In genomic region chr11:130002352-130002845, GRCh38 we compare ENCODE assay signal across 8 cellular contexts. TPM values are rescaled to one million over a fixed set of nuclear protein-coding genes. Genes with fewer than 3 reads are reported as not detected.
DNase-seq lines count a peak whose midpoint lies in the region; ATAC-seq and TF ChIP-seq lines count a peak whose summit lies in the region.

Gene PRDM10, minus strand, starts transcription at chr11:130002835. Its CDS starts 41,871 bp downstream, at chr11:129960964.

- no peaks in the 10 kb centered on the region for H3K9me3 Mint-ChIP-seq in neural crest cell

- H3K4me2 ChIP-seq in DND-41 (ENCODE audit: insufficient read depth, low read length) (peak within 1 kb of the TSS; percentile 88), KMS-11 (peak within 1 kb of the TSS; percentile 85)

- H3K79me2 ChIP-seq in DND-41 (ENCODE audit: insufficient read depth, low read length) (peaks cover 47% of the 10 kb centered on the region), KMS-11 (ENCODE audit: insufficient read depth, low read depth) (peaks cover 16% of the 10 kb centered on the region)

- H3K9me3 ChIP-seq in DND-41 (ENCODE audit: insufficient read depth, low read length, severe bottlenecking), result no peaks in the 10 kb centered on the region

- ATAC-seq in DND-41 (ENCODE audit: insufficient read depth, low read depth), result peak; percentile 63
- ATAC-seq in GM21723 (IDR thresholded peaks at IDR 0.05; ENCODE audit: unreplicated experiment), result peak; percentile 53

- peak within 1 kb of the TSS; percentile 96 for H3K4me3 Mint-ChIP-seq in neural crest cell

- H3K27ac Mint-ChIP-seq in neural crest cell (ENCODE audit: unreplicated experiment), result peak within 1 kb of the TSS; percentile 100

- H3K4me1 ChIP-seq in DND-41 (ENCODE audit: insufficient read depth, low read length) (peaks cover 25% of the 10 kb centered on the region), KMS-11 (ENCODE audit: low read depth, poor library complexity, severe bottlenecking) (peaks cover 11% of the 10 kb centered on the region)

- peaks cover 7% of the 10 kb centered on the region; the same call in 1 of the 2 replicates for H4K20me1 ChIP-seq in DND-41 (ENCODE audit: insufficient read depth, low read length)
- no peaks in the 10 kb centered on the region for H4K20me1 ChIP-seq in KMS-11 (ENCODE audit: insufficient read depth)

- peak; percentile 93 for DNase-seq in DND-41
- peak; percentile 86 to 95 for DNase-seq in SHP77 (lab: John Stamatoyannopoulos, UW)
- peak; percentile 96 for DNase-seq in activated effector memory CD4-positive, alpha-beta T cell treated with anti-CD3 and anti-CD28 coated beads, Interleukin-2, amount 50 U/mL, for 16 hours
- DNase-seq in foreskin fibroblast, result peak; percentile 85 to 95
- DNase-seq in neural crest cell (ENCODE audit: low read depth, low spot score), result peak; percentile 85
- peak; percentile 81 for DNase-seq in stromal cell of bone marrow (ENCODE audit: low read depth)

- H3K36me3 Mint-ChIP-seq in neural crest cell (ENCODE audit: low read depth), result peaks cover under 1% of the 10 kb centered on the region

- H3K36me3 ChIP-seq in DND-41 (ENCODE audit: insufficient read depth, low read length) (no peaks in the 10 kb centered on the region; the same call in 1 of the 2 replicates), KMS-11 (ENCODE audit: insufficient read depth) (no peaks in the 10 kb centered on the region)

- H3K4me1 Mint-ChIP-seq in neural crest cell, result peaks cover 37% of the 10 kb centered on the region

- peak within 1 kb of the TSS; percentile 93 for H3K9ac ChIP-seq in DND-41 (ENCODE audit: low read depth, low read length)
- peak within 1 kb of the TSS; percentile 99 for H3K9ac ChIP-seq in KMS-11

- H3K4me3 ChIP-seq in DND-41 (ENCODE audit: low read depth in 1 of 2, low read length in 2 of 2) (peak within 1 kb of the TSS; percentile 72 to 76), KMS-11 (IDR thresholded peaks at IDR 0.05; ENCODE audit: insufficient read depth, low read depth, low read length) (no peak within 1 kb of the TSS), foreskin fibroblast (ENCODE audit: low read depth in 1 of 2, low read length in 2 of 2) (peak within 1 kb of the TSS; percentile 74 to 81)

- peak within 1 kb of the TSS; percentile 87 for H3K27ac ChIP-seq in DND-41 (ENCODE audit: low read length)
- peak within 1 kb of the TSS; percentile 99 for H3K27ac ChIP-seq in KMS-11

- H2AFZ ChIP-seq in DND-41 (ENCODE audit: low read depth, low read length) (peak within 1 kb of the TSS; percentile 74), KMS-11 (ENCODE audit: low read depth) (peak within 1 kb of the TSS; percentile 83)

- no peaks in the 10 kb centered on the region for H3K27me3 Mint-ChIP-seq in neural crest cell (ENCODE audit: low read depth)

- H3K27me3 ChIP-seq in DND-41 (ENCODE audit: insufficient read depth, low read length, poor library complexity), result no peaks in the 10 kb centered on the region
- no peaks in the 10 kb centered on the region for H3K27me3 ChIP-seq in KMS-11 (ENCODE audit: insufficient read depth, low read depth)

- no peak for TF ChIP-seq CTCF in DND-41 (IDR thresholded peaks at IDR 0.05; ENCODE audit: borderline replicate concordance, extremely low read depth, low read length, poor library complexity, severe bottlenecking)
- TF ChIP-seq CTCF in KMS-11 (conservative IDR thresholded peaks at IDR 0.05; ENCODE audit: low read depth, low read length), result no peak
- no peak for TF ChIP-seq CTCF in foreskin fibroblast (IDR thresholded peaks at IDR 0.05; ENCODE audit: low read depth, low read length)
- TF ChIP-seq CTCF in neural crest cell (conservative IDR thresholded peaks at IDR 0.05), result no peak

RNA-seq across cellular contexts. Expression of gene PRDM10, which starts in this region (rescaled TPM):
- total RNA-seq in neural crest cell, result 18.5 and 20.1 TPM in 2 replicates
